In genomic region chr12:130519-130918, GRCh38 we compare ENCODE assay signal across 8 cellular contexts.
"Had no signal": no experiment of that assay in that cellular context is flagged by ENCODE, and none has a peak within 500 bp of the region (broad histone marks: within the 10 kb centered on the region; RNA-seq: fewer than 3 reads in every experiment).

No MANE protein-coding gene starts in this region.

- ATAC-seq: GM12878 had no signal

- H3K4me3 ChIP-seq: GM12878 had no signal

- FAIRE-seq: G401.6, GM12878, GM12891, GM12892, GM18507, GM19239 had no signal

- DNase-seq: GDM1, GF-D8 had no signal
